9 cellular contexts compared by ENCODE assay signal in genomic region chr9:130451509-130452388, GRCh38. TPM values are rescaled to one million over a fixed set of nuclear protein-coding genes. Genes with fewer than 3 reads are reported as not detected.
A peak's percentile ranks its signal among the peaks of the same experiment; 100 is the strongest.
DNase-seq lines count a peak whose midpoint lies in the region; ATAC-seq lines count a peak whose summit lies in the region.
"Had no signal": no experiment of that assay in that cellular context is flagged by ENCODE, and none has a peak within 500 bp of the region (broad histone marks: within the 10 kb centered on the region; RNA-seq: fewer than 3 reads in every experiment).

No MANE protein-coding gene starts in this region.

- H3K9me3 Mint-ChIP-seq in activated naive CD4-positive, alpha-beta T cell treated with anti-CD3 and anti-CD28 coated beads, Interleukin-2, amount 10 ng/mL, durations not matched to agents 7 days and 5 days, result no peaks in the 10 kb centered on the region
- no peaks in the 10 kb centered on the region for H3K9me3 Mint-ChIP-seq in activated CD4-positive, alpha-beta memory T cell treated with anti-CD3 and anti-CD28 coated beads for 36 hours
- H3K9me3 Mint-ChIP-seq: dendritic cell treated with granulocyte-macrophage colony-stimulating factor and Interleukin-4, amounts not matched to agents 40 ng/mL and 50 ng/mL, for 4 days had no signal

- POLR2A ChIA-PET in activated CD4-positive, alpha-beta memory T cell treated with anti-CD3 and anti-CD28 coated beads for 36 hours (lab: Charles Lee), result no interaction called here

- H3K27ac Mint-ChIP-seq in activated naive CD4-positive, alpha-beta T cell treated with anti-CD3 and anti-CD28 coated beads, Interleukin-2, amount 10 ng/mL, durations not matched to agents 7 days and 5 days, result no peak overlapping the region
- H3K27ac Mint-ChIP-seq in activated CD4-positive, alpha-beta memory T cell treated with anti-CD3 and anti-CD28 coated beads for 36 hours, result no peak overlapping the region
- H3K27ac Mint-ChIP-seq: dendritic cell treated with granulocyte-macrophage colony-stimulating factor and Interleukin-4, amounts not matched to agents 40 ng/mL and 50 ng/mL, for 4 days had no signal

- H3K4me3 Mint-ChIP-seq in activated naive CD4-positive, alpha-beta T cell treated with anti-CD3 and anti-CD28 coated beads, Interleukin-2, amount 10 ng/mL, durations not matched to agents 7 days and 5 days, result no peak overlapping the region
- no peak overlapping the region for H3K4me3 Mint-ChIP-seq in activated CD4-positive, alpha-beta memory T cell treated with anti-CD3 and anti-CD28 coated beads for 36 hours
- H3K4me3 Mint-ChIP-seq: dendritic cell treated with granulocyte-macrophage colony-stimulating factor and Interleukin-4, amounts not matched to agents 40 ng/mL and 50 ng/mL, for 4 days had no signal

- intact Hi-C loops in activated CD4-positive, alpha-beta memory T cell treated with anti-CD3 and anti-CD28 coated beads for 36 hours (cut with micrococcal nuclease), result no loop called here
- intact Hi-C loops in head of caudate nucleus (cut with DNase I), result no loop called here

- CTCF ChIA-PET in activated naive CD4-positive, alpha-beta T cell treated with anti-CD3 and anti-CD28 coated beads, Interleukin-2, amount 10 ng/mL, durations not matched to agents 7 days and 5 days (lab: Charles Lee), result interaction anchor here (0.6 kb wide), 1 partner anchor 208 kb away, joined by 3 read pairs; no protein-coding TSS in a partner anchor
- CTCF ChIA-PET in activated CD4-positive, alpha-beta memory T cell treated with anti-CD3 and anti-CD28 coated beads for 36 hours (lab: Charles Lee), result interaction anchor here (1.7 kb wide), 1 partner anchor 232 kb away, joined by 6 read pairs; no protein-coding TSS in a partner anchor

- peaks cover 29% of the 10 kb centered on the region for H3K4me1 Mint-ChIP-seq in activated naive CD4-positive, alpha-beta T cell treated with anti-CD3 and anti-CD28 coated beads, Interleukin-2, amount 10 ng/mL, durations not matched to agents 7 days and 5 days
- peaks cover 6% of the 10 kb centered on the region for H3K4me1 Mint-ChIP-seq in activated CD4-positive, alpha-beta memory T cell treated with anti-CD3 and anti-CD28 coated beads for 36 hours (ENCODE audit: low read depth)

- no peaks in the 10 kb centered on the region for H3K36me3 Mint-ChIP-seq in activated naive CD4-positive, alpha-beta T cell treated with anti-CD3 and anti-CD28 coated beads, Interleukin-2, amount 10 ng/mL, durations not matched to agents 7 days and 5 days
- no peaks in the 10 kb centered on the region for H3K36me3 Mint-ChIP-seq in activated CD4-positive, alpha-beta memory T cell treated with anti-CD3 and anti-CD28 coated beads for 36 hours

- ATAC-seq in HG02798 (IDR thresholded peaks at IDR 0.05; ENCODE audit: poor library complexity, unreplicated experiment), result no peak

- peak; percentile 36 for DNase-seq in activated naive CD4-positive, alpha-beta T cell treated with anti-CD3 and anti-CD28 coated beads, Interleukin-2, amount 10 ng/mL, durations not matched to agents 7 days and 5 days
- DNase-seq in activated naive CD4-positive, alpha-beta T cell (lab: John Stamatoyannopoulos, UW), result no peak
- DNase-seq in NCI-H2081 (lab: John Stamatoyannopoulos, UW) (peak; percentile 72 to 78), head of caudate nucleus (peak in 37 of 42 donors; percentile 24 to 78 (median 46)), retina (peak; percentile 73), medulla oblongata (ENCODE audit: extremely low spot score) (no peak)
- DNase-seq in activated CD4-positive, alpha-beta memory T cell treated with anti-CD3 and anti-CD28 coated beads for 36 hours, result peak; percentile 40

- peaks cover 51% of the 10 kb centered on the region for H3K27me3 Mint-ChIP-seq in activated naive CD4-positive, alpha-beta T cell treated with anti-CD3 and anti-CD28 coated beads, Interleukin-2, amount 10 ng/mL, durations not matched to agents 7 days and 5 days
- peaks cover 15% of the 10 kb centered on the region for H3K27me3 Mint-ChIP-seq in activated CD4-positive, alpha-beta memory T cell treated with anti-CD3 and anti-CD28 coated beads for 36 hours

RNA-seq across cellular contexts. Expression of gene ASS1, which starts 7.0 kb away (rescaled TPM):
- total RNA-seq in activated CD4-positive, alpha-beta memory T cell treated with anti-CD3 and anti-CD28 coated beads for 36 hours, result 1 to 10 TPM; 5.4 to 6.3 TPM

Comparison
In these comparisons a context has a peak if more than half of its experiments do, and no peak if none do; other contexts are left out.
1. DNase-seq: peak in activated naive CD4-positive, alpha-beta T cell treated with anti-CD3 and anti-CD28 coated beads, Interleukin-2, amount 10 ng/mL, durations not matched to agents 7 days and 5 days (single experiment), NCI-H2081 (2 of 2), activated CD4-positive, alpha-beta memory T cell treated with anti-CD3 and anti-CD28 coated beads for 36 hours (single experiment), head of caudate nucleus (37 of 42) and retina (single experiment); none in activated naive CD4-positive, alpha-beta T cell (0 of 4) and medulla oblongata (single experiment).